In genomic region chr21:8992731-8993174, GRCh38 we compare ENCODE assay signal across 14 cellular contexts.
A peak's percentile ranks its signal among the peaks of the same experiment; 100 is the strongest.
DNase-seq lines count a peak whose midpoint lies in the region; ATAC-seq and TF ChIP-seq lines count a peak whose summit lies in the region.
"Had no signal": no experiment of that assay in that cellular context is flagged by ENCODE, and none has a peak within 500 bp of the region (broad histone marks: within the 10 kb centered on the region; RNA-seq: fewer than 3 reads in every experiment).

No MANE protein-coding gene starts in this region.

- H3K36me3 ChIP-seq in gastroesophageal sphincter: peaks cover 0 to 11% of the 10 kb centered on the region in 2 donors
- no peaks in the 10 kb centered on the region for H3K36me3 ChIP-seq in osteoblast (ENCODE audit: insufficient read depth, low read length)

- peak; percentile 6 for ATAC-seq in gastroesophageal sphincter
- no peak for ATAC-seq in HG03521 (IDR thresholded peaks at IDR 0.05; ENCODE audit: unreplicated experiment)
- ATAC-seq: T-cell had no signal

- H3K4me1 ChIP-seq in gastroesophageal sphincter: peaks cover 0 to 4% (median 0%) of the 10 kb centered on the region in 3 donors
- no peaks in the 10 kb centered on the region for H3K4me1 ChIP-seq in osteoblast (ENCODE audit: insufficient read depth, low read length)

- no peak for TF ChIP-seq CTCF in gastroesophageal sphincter (IDR thresholded peaks at IDR 0.05)
- no peak for TF ChIP-seq CTCF in osteoblast (IDR thresholded peaks at IDR 0.05; ENCODE audit: extremely low read depth, low read depth, low read length)

- TF ChIP-seq EP300 in gastroesophageal sphincter (IDR thresholded peaks at IDR 0.05): no peak

- peaks cover 0 to 11% (median 5%) of the 10 kb centered on the region in 3 donors for H3K9me3 ChIP-seq in gastroesophageal sphincter
- H3K9me3 ChIP-seq in osteoblast (ENCODE audit: low read depth, low read length): peaks cover 24% of the 10 kb centered on the region

- TF ChIP-seq POLR2A in gastroesophageal sphincter (IDR thresholded peaks at IDR 0.05): no peak

- H3K27ac ChIP-seq in gastroesophageal sphincter: no peak overlapping the region
- no peak overlapping the region for H3K27ac ChIP-seq in osteoblast (ENCODE audit: low read depth, low read length)

- no peak overlapping the region for H3K4me2 ChIP-seq in osteoblast (ENCODE audit: insufficient read depth, low read length)

- H2AFZ ChIP-seq in osteoblast (ENCODE audit: low read length): no peak overlapping the region

- H3K4me3 ChIP-seq in gastroesophageal sphincter: no peak overlapping the region
- no peak overlapping the region for H3K4me3 ChIP-seq in osteoblast (ENCODE audit: insufficient read depth, low read length)

- H3K27me3 ChIP-seq in gastroesophageal sphincter: peaks cover 62% of the 10 kb centered on the region
- no peaks in the 10 kb centered on the region for H3K27me3 ChIP-seq in osteoblast (ENCODE audit: insufficient read depth, low read length)

- H3K79me2 ChIP-seq in osteoblast (ENCODE audit: insufficient read depth, low read length): no peaks in the 10 kb centered on the region

- DNase-seq in ELR (ENCODE audit: low read depth) (peak; percentile 18), NCI-H2227 treated with DMSO at 0.1 percent for 48 hours (lab: John Stamatoyannopoulos, UW) (peak; percentile 64), osteoblast (ENCODE audit: insufficient read length, low spot score, missing footprints) (peak; percentile 66), UCSD-AML1 (lab: John Stamatoyannopoulos, UW; ENCODE audit: unreplicated experiment) (no peak)
- DNase-seq in stimulated activated CD4-positive, alpha-beta T cell treated with anti-CD3 and anti-CD28 coated beads, Interleukin-12 subunit alpha, Interleukin-12 subunit beta, amount 100 ng/mL, for 4 hours: no peak
- no peak for DNase-seq in stimulated activated naive CD4-positive, alpha-beta T cell treated with Interleukin-2 at 50 U/mL for 16 hours (lab: John Stamatoyannopoulos, UW)
- DNase-seq: activated CD4-positive, alpha-beta T cell treated with anti-CD3 and anti-CD28 coated beads, Interleukin-2, amount 50 U/mL, for 1 hour; activated naive CD4-positive, alpha-beta T cell treated with anti-CD3 and anti-CD28 coated beads, Interleukin-2, amount 10 ng/mL, durations not matched to agents 7 days and 5 days; CD4-positive, CD25-positive, alpha-beta regulatory T cell; NCI-H1417 treated with DMSO at 0.1 percent for 48 hours; stimulated activated CD4-positive, alpha-beta T cell treated with anti-CD3 and anti-CD28 coated beads, Interleukin-15, amount 100 ng/mL, for 24 hours; T-cell had no signal

- WGBS in gastroesophageal sphincter (ENCODE audit: low coverage in 1 of 2), 2 donors: 45 to 46% methylated on average over 6 of the region's 6 CpGs

- H4K20me1 ChIP-seq in osteoblast (ENCODE audit: insufficient read depth, low read length): no peaks in the 10 kb centered on the region

Comparison
In these comparisons a context has a peak if more than half of its experiments do, and no peak if none do; other contexts are left out.
1. DNase-seq: peak in ELR (single experiment), NCI-H2227 treated with DMSO at 0.1 percent for 48 hours (single experiment) and osteoblast (single experiment); none in UCSD-AML1 (single experiment), stimulated activated CD4-positive, alpha-beta T cell treated with anti-CD3 and anti-CD28 coated beads, Interleukin-12 subunit alpha, Interleukin-12 subunit beta, amount 100 ng/mL, for 4 hours (single experiment) and stimulated activated naive CD4-positive, alpha-beta T cell treated with Interleukin-2 at 50 U/mL for 16 hours (single experiment).